ENCODE assay signal across 14 cellular contexts in the genomic region with DNA sequence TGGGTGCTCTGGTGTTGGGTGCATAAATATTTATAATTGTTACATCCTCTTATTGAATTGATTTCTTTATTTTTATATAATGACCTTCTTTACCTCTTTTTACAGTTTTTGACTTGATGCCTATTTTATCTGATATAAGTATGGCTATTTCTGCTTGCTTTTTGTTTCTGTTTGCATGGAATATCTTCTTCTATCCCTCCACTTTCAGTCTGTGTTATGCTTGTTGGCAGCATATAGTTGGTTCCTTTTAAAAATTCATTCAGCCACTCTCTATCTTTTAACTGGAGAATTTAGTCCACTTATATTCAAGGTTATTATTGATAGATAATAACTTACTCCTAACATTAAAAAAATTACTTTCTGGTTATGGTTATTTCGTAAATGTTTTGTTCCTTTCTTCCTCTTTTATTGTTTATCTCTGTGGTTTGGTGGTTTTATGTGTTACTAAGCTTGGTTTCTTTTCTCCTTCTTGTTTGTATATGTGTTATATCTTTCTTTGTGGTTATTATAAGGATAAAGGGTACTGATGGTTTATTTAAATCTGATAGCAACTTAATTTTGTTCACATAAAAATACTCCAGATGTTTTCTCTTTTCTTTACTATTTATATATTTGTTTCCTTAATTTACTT.
DNase-seq lines count a peak whose midpoint lies in the region; ATAC-seq and TF ChIP-seq lines count a peak whose summit lies in the region.
"Had no signal": no experiment of that assay in that cellular context is flagged by ENCODE, and none has a peak within 500 bp of the region (broad histone marks: within the 10 kb centered on the region; RNA-seq: fewer than 3 reads in every experiment).

No MANE protein-coding gene starts in this region.

- H3K4me1 Mint-ChIP-seq in activated CD4-positive, alpha-beta memory T cell treated with anti-CD3 and anti-CD28 coated beads, Interleukin-2, amount 10 ng/mL, durations not matched to agents 7 days and 5 days: peaks cover 11% of the 10 kb centered on the region

- POLR2A ChIA-PET in activated CD4-positive, alpha-beta memory T cell treated with anti-CD3 and anti-CD28 coated beads, Interleukin-2, amount 10 ng/mL, durations not matched to agents 7 days and 5 days (lab: Charles Lee): no interaction called here

- ATAC-seq in GM18867 (IDR thresholded peaks at IDR 0.05; ENCODE audit: unreplicated experiment) (peak; percentile 67), GM21825 (IDR thresholded peaks at IDR 0.05; ENCODE audit: unreplicated experiment) (peak; percentile 57), HG03378 (IDR thresholded peaks at IDR 0.05; ENCODE audit: unreplicated experiment) (peak; percentile 76)
- ATAC-seq: gastrocnemius medialis had no signal

- no peak for TF ChIP-seq CTCF in fibroblast of villous mesenchyme (IDR thresholded peaks at IDR 0.05; ENCODE audit: insufficient read depth, low read depth, low read length)

- DNase-seq in fibroblast of villous mesenchyme (ENCODE audit: low read depth) (peak; percentile 42), activated gamma-delta T cell treated with Interleukin-2 at 50 U/mL for 16 hours (no peak)
- DNase-seq in activated CD4-positive, alpha-beta T cell treated with anti-CD3 and anti-CD28 coated beads, Interleukin-2, amount 50 U/mL, for 4 hours: no peak
- DNase-seq in activated CD4-positive, alpha-beta T cell treated with anti-CD3 and anti-CD28 coated beads, Interleukin-2, amount 50 U/mL, for 48 hours: no peak
- DNase-seq in activated CD4-positive, alpha-beta memory T cell treated with anti-CD3 and anti-CD28 coated beads, Interleukin-2, amount 10 ng/mL, durations not matched to agents 7 days and 5 days: no peak
- DNase-seq: activated CD8-positive, alpha-beta memory T cell treated with anti-CD3 and anti-CD28 coated beads, Interleukin-2, amount 50 U/mL, for 48 hours; central memory CD4-positive, alpha-beta T cell; gastrocnemius medialis; KG1; T-helper 1 cell had no signal

- H3K27ac Mint-ChIP-seq in activated CD4-positive, alpha-beta memory T cell treated with anti-CD3 and anti-CD28 coated beads, Interleukin-2, amount 10 ng/mL, durations not matched to agents 7 days and 5 days: no peak overlapping the region

- H3K4me3 Mint-ChIP-seq in activated CD4-positive, alpha-beta memory T cell treated with anti-CD3 and anti-CD28 coated beads, Interleukin-2, amount 10 ng/mL, durations not matched to agents 7 days and 5 days: no peak overlapping the region

- no peaks in the 10 kb centered on the region for H3K36me3 Mint-ChIP-seq in activated CD4-positive, alpha-beta memory T cell treated with anti-CD3 and anti-CD28 coated beads, Interleukin-2, amount 10 ng/mL, durations not matched to agents 7 days and 5 days (ENCODE audit: low read depth)

- no peaks in the 10 kb centered on the region for H3K9me3 Mint-ChIP-seq in activated CD4-positive, alpha-beta memory T cell treated with anti-CD3 and anti-CD28 coated beads, Interleukin-2, amount 10 ng/mL, durations not matched to agents 7 days and 5 days

- no peak overlapping the region for H3K4me3 ChIP-seq in fibroblast of villous mesenchyme (ENCODE audit: low read depth, low read length)
- H3K4me3 ChIP-seq: gastrocnemius medialis, lung had no signal

- H3K27me3 Mint-ChIP-seq in activated CD4-positive, alpha-beta memory T cell treated with anti-CD3 and anti-CD28 coated beads, Interleukin-2, amount 10 ng/mL, durations not matched to agents 7 days and 5 days: no peaks in the 10 kb centered on the region

- CTCF ChIA-PET in activated CD4-positive, alpha-beta memory T cell treated with anti-CD3 and anti-CD28 coated beads, Interleukin-2, amount 10 ng/mL, durations not matched to agents 7 days and 5 days (lab: Charles Lee): no interaction called here
